1 cellular context compared by ENCODE assay signal in the genomic region with DNA sequence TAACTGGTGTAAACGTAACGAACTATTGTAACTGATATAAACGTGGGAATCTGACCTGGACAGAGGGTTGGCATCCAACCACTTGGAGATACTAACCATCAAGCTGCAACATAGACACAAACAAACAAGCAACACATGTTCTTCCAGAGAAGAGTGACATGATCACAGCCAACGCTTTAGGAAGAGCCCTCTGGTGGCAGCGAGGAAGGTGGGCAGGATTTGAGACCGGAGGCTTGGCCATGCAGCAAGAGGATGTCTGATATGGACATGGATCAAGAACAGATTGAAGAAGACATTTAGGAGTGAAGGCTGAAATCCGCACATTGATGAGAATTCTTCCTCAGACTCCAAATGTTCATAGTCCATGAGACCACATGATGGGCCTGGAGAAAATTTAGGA.
TF ChIP-seq lines count a peak whose summit lies in the region.

No MANE protein-coding gene starts in this region.

TF ChIP-seq in WTC11, 78 proteins besides CTCF, POLR2A, EP300 and RAD21 (continued from another document):
- TF ChIP-seq, protein P1, sequence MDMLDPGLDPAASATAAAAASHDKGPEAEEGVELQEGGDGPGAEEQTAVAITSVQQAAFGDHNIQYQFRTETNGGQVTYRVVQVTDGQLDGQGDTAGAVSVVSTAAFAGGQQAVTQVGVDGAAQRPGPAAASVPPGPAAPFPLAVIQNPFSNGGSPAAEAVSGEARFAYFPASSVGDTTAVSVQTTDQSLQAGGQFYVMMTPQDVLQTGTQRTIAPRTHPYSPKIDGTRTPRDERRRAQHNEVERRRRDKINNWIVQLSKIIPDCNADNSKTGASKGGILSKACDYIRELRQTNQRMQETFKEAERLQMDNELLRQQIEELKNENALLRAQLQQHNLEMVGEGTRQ (CRISPR knock-in tag; IDR thresholded peaks at IDR 0.05): no peak
- TF ChIP-seq ZNF219 (CRISPR knock-in tag; IDR thresholded peaks at IDR 0.05; ENCODE audit: borderline replicate concordance) (no peak), OVOL2 (CRISPR knock-in tag; IDR thresholded peaks at IDR 0.05; ENCODE audit: borderline replicate concordance) (no peak), SP1 (CRISPR knock-in tag; conservative IDR thresholded peaks at IDR 0.05) (no peak), ZNF317 (CRISPR knock-in tag; IDR thresholded peaks at IDR 0.05; ENCODE audit: borderline replicate concordance, low read depth) (no peak), TEAD1 (CRISPR knock-in tag; IDR thresholded peaks at IDR 0.05) (no peak)
- TF ChIP-seq, protein P2, sequence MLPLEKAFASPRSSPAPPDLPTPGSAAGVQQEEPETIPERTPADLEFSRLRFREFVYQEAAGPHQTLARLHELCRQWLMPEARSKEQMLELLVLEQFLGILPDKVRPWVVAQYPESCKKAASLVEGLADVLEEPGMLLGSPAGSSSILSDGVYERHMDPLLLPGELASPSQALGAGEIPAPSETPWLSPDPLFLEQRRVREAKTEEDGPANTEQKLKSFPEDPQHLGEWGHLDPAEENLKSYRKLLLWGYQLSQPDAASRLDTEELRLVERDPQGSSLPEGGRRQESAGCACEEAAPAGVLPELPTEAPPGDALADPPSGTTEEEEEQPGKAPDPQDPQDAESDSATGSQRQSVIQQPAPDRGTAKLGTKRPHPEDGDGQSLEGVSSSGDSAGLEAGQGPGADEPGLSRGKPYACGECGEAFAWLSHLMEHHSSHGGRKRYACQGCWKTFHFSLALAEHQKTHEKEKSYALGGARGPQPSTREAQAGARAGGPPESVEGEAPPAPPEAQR (CRISPR knock-in tag; IDR thresholded peaks at IDR 0.05): no peak
- TF ChIP-seq, protein P3, sequence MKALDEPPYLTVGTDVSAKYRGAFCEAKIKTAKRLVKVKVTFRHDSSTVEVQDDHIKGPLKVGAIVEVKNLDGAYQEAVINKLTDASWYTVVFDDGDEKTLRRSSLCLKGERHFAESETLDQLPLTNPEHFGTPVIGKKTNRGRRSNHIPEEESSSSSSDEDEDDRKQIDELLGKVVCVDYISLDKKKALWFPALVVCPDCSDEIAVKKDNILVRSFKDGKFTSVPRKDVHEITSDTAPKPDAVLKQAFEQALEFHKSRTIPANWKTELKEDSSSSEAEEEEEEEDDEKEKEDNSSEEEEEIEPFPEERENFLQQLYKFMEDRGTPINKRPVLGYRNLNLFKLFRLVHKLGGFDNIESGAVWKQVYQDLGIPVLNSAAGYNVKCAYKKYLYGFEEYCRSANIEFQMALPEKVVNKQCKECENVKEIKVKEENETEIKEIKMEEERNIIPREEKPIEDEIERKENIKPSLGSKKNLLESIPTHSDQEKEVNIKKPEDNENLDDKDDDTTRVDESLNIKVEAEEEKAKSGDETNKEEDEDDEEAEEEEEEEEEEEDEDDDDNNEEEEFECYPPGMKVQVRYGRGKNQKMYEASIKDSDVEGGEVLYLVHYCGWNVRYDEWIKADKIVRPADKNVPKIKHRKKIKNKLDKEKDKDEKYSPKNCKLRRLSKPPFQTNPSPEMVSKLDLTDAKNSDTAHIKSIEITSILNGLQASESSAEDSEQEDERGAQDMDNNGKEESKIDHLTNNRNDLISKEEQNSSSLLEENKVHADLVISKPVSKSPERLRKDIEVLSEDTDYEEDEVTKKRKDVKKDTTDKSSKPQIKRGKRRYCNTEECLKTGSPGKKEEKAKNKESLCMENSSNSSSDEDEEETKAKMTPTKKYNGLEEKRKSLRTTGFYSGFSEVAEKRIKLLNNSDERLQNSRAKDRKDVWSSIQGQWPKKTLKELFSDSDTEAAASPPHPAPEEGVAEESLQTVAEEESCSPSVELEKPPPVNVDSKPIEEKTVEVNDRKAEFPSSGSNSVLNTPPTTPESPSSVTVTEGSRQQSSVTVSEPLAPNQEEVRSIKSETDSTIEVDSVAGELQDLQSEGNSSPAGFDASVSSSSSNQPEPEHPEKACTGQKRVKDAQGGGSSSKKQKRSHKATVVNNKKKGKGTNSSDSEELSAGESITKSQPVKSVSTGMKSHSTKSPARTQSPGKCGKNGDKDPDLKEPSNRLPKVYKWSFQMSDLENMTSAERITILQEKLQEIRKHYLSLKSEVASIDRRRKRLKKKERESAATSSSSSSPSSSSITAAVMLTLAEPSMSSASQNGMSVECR (CRISPR knock-in tag; IDR thresholded peaks at IDR 0.05; ENCODE audit: borderline replicate concordance): no peak
- TF ChIP-seq, protein P4, sequence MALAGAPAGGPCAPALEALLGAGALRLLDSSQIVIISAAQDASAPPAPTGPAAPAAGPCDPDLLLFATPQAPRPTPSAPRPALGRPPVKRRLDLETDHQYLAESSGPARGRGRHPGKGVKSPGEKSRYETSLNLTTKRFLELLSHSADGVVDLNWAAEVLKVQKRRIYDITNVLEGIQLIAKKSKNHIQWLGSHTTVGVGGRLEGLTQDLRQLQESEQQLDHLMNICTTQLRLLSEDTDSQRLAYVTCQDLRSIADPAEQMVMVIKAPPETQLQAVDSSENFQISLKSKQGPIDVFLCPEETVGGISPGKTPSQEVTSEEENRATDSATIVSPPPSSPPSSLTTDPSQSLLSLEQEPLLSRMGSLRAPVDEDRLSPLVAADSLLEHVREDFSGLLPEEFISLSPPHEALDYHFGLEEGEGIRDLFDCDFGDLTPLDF (CRISPR knock-in tag; IDR thresholded peaks at IDR 0.05): no peak
- TF ChIP-seq, protein P5, sequence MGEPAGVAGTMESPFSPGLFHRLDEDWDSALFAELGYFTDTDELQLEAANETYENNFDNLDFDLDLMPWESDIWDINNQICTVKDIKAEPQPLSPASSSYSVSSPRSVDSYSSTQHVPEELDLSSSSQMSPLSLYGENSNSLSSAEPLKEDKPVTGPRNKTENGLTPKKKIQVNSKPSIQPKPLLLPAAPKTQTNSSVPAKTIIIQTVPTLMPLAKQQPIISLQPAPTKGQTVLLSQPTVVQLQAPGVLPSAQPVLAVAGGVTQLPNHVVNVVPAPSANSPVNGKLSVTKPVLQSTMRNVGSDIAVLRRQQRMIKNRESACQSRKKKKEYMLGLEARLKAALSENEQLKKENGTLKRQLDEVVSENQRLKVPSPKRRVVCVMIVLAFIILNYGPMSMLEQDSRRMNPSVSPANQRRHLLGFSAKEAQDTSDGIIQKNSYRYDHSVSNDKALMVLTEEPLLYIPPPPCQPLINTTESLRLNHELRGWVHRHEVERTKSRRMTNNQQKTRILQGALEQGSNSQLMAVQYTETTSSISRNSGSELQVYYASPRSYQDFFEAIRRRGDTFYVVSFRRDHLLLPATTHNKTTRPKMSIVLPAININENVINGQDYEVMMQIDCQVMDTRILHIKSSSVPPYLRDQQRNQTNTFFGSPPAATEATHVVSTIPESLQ (CRISPR knock-in tag; IDR thresholded peaks at IDR 0.05): no peak
TF ChIP-seq in WTC11: peak in this region for 0.
